ENCODE assay signal across 28 cellular contexts in the genomic region with DNA sequence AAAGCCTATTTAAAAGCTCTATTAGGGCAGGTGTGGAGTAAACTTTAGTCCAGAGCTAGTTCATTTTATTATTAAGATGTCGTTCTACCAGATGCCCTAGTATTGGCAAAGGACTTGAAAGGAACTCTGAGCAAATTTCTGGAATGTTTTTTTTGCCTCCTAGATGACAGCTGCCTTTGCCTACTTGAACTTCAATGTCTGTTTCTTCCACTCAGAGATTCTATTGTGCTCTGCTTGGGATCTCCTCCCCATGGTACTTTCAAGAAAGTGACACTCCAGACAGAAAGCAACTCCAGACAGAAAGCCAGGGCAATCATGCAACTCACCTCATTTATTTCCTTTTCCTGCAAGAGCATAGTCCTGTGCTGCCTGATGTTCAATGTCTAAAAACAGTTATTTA. TPM values are rescaled to one million over a fixed set of nuclear protein-coding genes. Genes with fewer than 3 reads are reported as not detected.
DNase-seq lines count a peak whose midpoint lies in the region; ATAC-seq and TF ChIP-seq lines count a peak whose summit lies in the region.
"Had no signal": no experiment of that assay in that cellular context is flagged by ENCODE, and none has a peak within 500 bp of the region (broad histone marks: within the 10 kb centered on the region; RNA-seq: fewer than 3 reads in every experiment).

No MANE protein-coding gene starts in this region.

- intact Hi-C loops in mammary epithelial cell (cut with micrococcal nuclease) (no loop called here), MCF 10A (cut with micrococcal nuclease) (no loop called here)

- no peaks in the 10 kb centered on the region for H3K9me3 Mint-ChIP-seq in MCF 10A (ENCODE audit: unreplicated experiment)
- H3K9me3 Mint-ChIP-seq in glutamatergic neuron (ENCODE audit: unreplicated experiment), result no peaks in the 10 kb centered on the region
- no peaks in the 10 kb centered on the region for H3K9me3 Mint-ChIP-seq in activated CD8-positive, alpha-beta memory T cell treated with anti-CD3 and anti-CD28 coated beads, Interleukin-2, amount 10 ng/mL, durations not matched to agents 7 days and 5 days (ENCODE audit: low read depth)
- H3K9me3 Mint-ChIP-seq: activated CD4-positive, alpha-beta memory T cell treated with anti-CD3 and anti-CD28 coated beads, Interleukin-2, amount 10 ng/mL, durations not matched to agents 7 days and 5 days; naive B cell; stimulated activated effector memory CD8-positive, alpha-beta T cell treated with anti-CD3 and anti-CD28 coated beads, Interleukin-12 subunit alpha, Interleukin-12 subunit beta, amount 100 ng/mL, for 72 hours had no signal

- no peak overlapping the region for H3K4me3 ChIP-seq in mammary epithelial cell (replicated peaks in 1 of 3; ENCODE audit: insufficient read depth in 1 of 3, low read depth in 2 of 3, low read length in 3 of 3)
- H3K4me3 ChIP-seq in cardiac fibroblast (replicated peaks in 1 of 2; ENCODE audit: low read depth in 2 of 2, low read length in 2 of 2), result no peak overlapping the region
- H3K4me3 ChIP-seq: heart right ventricle, ovary, right lobe of liver, suprapubic skin had no signal

- H3K36me3 Mint-ChIP-seq in MCF 10A (ENCODE audit: insufficient read depth, unreplicated experiment), result no peaks in the 10 kb centered on the region
- peaks cover 5% of the 10 kb centered on the region for H3K36me3 Mint-ChIP-seq in glutamatergic neuron (ENCODE audit: unreplicated experiment)
- H3K36me3 Mint-ChIP-seq in activated CD8-positive, alpha-beta memory T cell treated with anti-CD3 and anti-CD28 coated beads, Interleukin-2, amount 10 ng/mL, durations not matched to agents 7 days and 5 days, result no peaks in the 10 kb centered on the region
- H3K36me3 Mint-ChIP-seq: naive B cell; stimulated activated effector memory CD8-positive, alpha-beta T cell treated with anti-CD3 and anti-CD28 coated beads, Interleukin-12 subunit alpha, Interleukin-12 subunit beta, amount 100 ng/mL, for 72 hours had no signal

- no peaks in the 10 kb centered on the region for H4K20me1 ChIP-seq in mammary epithelial cell (ENCODE audit: insufficient read depth, low read length)

- ATAC-seq in HG03432 (IDR thresholded peaks at IDR 0.05; ENCODE audit: unreplicated experiment), result no peak
- ATAC-seq in GM18907 (IDR thresholded peaks at IDR 0.05; ENCODE audit: unreplicated experiment), result no peak
- ATAC-seq in activated CD8-positive, alpha-beta memory T cell treated with anti-CD3 and anti-CD28 coated beads, Interleukin-2, amount 10 ng/mL, durations not matched to agents 7 days and 5 days, result no peak
- ATAC-seq: HCT116; heart right ventricle; right lobe of liver; stimulated activated effector memory CD8-positive, alpha-beta T cell treated with anti-CD3 and anti-CD28 coated beads, Interleukin-12 subunit alpha, Interleukin-12 subunit beta, amount 100 ng/mL, for 72 hours had no signal

- H3K79me2 ChIP-seq in mammary epithelial cell (ENCODE audit: insufficient read depth, low read length), result no peaks in the 10 kb centered on the region

- no peaks in the 10 kb centered on the region for H3K36me3 ChIP-seq in mammary epithelial cell (ENCODE audit: insufficient read depth, low read length)
- H3K36me3 ChIP-seq: heart right ventricle, ovary, right lobe of liver, suprapubic skin had no signal

- peaks cover 5% of the 10 kb centered on the region for H3K4me1 ChIP-seq in mammary epithelial cell (ENCODE audit: insufficient read depth, low read length)
- H3K4me1 ChIP-seq: heart right ventricle, right lobe of liver had no signal

- H2AFZ ChIP-seq in mammary epithelial cell (ENCODE audit: low read depth, low read length), result no peak overlapping the region

- no TSS peak for BruUV-seq in mammary epithelial cell (replicated peaks; lab: Mats Ljungman, UMichigan)
- BruUV-seq in MCF 10A (replicated peaks; lab: Mats Ljungman, UMichigan), result no TSS peak

- H3K27me3 ChIP-seq in mammary epithelial cell (ENCODE audit: insufficient read depth, low read length), result no peaks in the 10 kb centered on the region
- H3K27me3 ChIP-seq: heart right ventricle, ovary, right lobe of liver, suprapubic skin had no signal

- H3K9me3 ChIP-seq in mammary epithelial cell (replicated peaks; ENCODE audit: insufficient read depth, low read length), result no peaks in the 10 kb centered on the region
- H3K9me3 ChIP-seq: heart right ventricle, ovary, right lobe of liver, suprapubic skin had no signal

- CTCF ChIA-PET in mammary epithelial cell (lab: Charles Lee; ENCODE audit: low non-redundant PET) (no interaction called here), MCF 10A (lab: Yijun Ruan, JAX) (interaction anchor here (0.6 kb wide), 3 partner anchors 9 to 619 kb away, joined by 3 read pairs; no protein-coding TSS in a partner anchor)
- CTCF ChIA-PET in activated CD8-positive, alpha-beta memory T cell treated with anti-CD3 and anti-CD28 coated beads, Interleukin-2, amount 10 ng/mL, durations not matched to agents 7 days and 5 days (lab: Charles Lee), result no interaction called here

- dilution Hi-C loops in mammary epithelial cell (cut with HindIII; ENCODE audit: low sequenced_read_pairs), result no loop called here

- no peak overlapping the region for H3K27ac ChIP-seq in mammary epithelial cell (ENCODE audit: insufficient read depth, low read depth, low read length)
- H3K27ac ChIP-seq: heart right ventricle, ovary, right lobe of liver, suprapubic skin had no signal

- H3K4me2 ChIP-seq in mammary epithelial cell (ENCODE audit: insufficient read depth, low read depth, low read length), result no peak overlapping the region

- POLR2A ChIA-PET in MCF 10A (lab: Yijun Ruan, JAX), result interaction anchor here (0.6 to 2.3 kb wide), 2 partner anchors 10 to 126 kb away, joined by 3 to 5 read pairs; no protein-coding TSS in a partner anchor

- H3K9ac ChIP-seq in mammary epithelial cell (ENCODE audit: insufficient read depth, low read length), result no peak overlapping the region

- 0% methylated on average over 1 of the region's 1 CpG for WGBS in mammary epithelial cell (ENCODE audit: low coverage, missing lambda C conversion rate)

- no peaks in the 10 kb centered on the region for H3K27me3 Mint-ChIP-seq in MCF 10A (ENCODE audit: insufficient read depth, unreplicated experiment)
- H3K27me3 Mint-ChIP-seq in glutamatergic neuron (ENCODE audit: unreplicated experiment), result no peaks in the 10 kb centered on the region
- peaks cover 5% of the 10 kb centered on the region for H3K27me3 Mint-ChIP-seq in activated CD8-positive, alpha-beta memory T cell treated with anti-CD3 and anti-CD28 coated beads, Interleukin-2, amount 10 ng/mL, durations not matched to agents 7 days and 5 days

- H3K27ac Mint-ChIP-seq in MCF 10A (ENCODE audit: low read depth, unreplicated experiment) (no peak overlapping the region), glutamatergic neuron (ENCODE audit: unreplicated experiment) (no peak overlapping the region)
- no peak overlapping the region for H3K27ac Mint-ChIP-seq in activated CD8-positive, alpha-beta memory T cell treated with anti-CD3 and anti-CD28 coated beads, Interleukin-2, amount 10 ng/mL, durations not matched to agents 7 days and 5 days
- H3K27ac Mint-ChIP-seq: activated CD4-positive, alpha-beta memory T cell treated with anti-CD3 and anti-CD28 coated beads, Interleukin-2, amount 10 ng/mL, durations not matched to agents 7 days and 5 days; stimulated activated effector memory CD8-positive, alpha-beta T cell treated with anti-CD3 and anti-CD28 coated beads, Interleukin-12 subunit alpha, Interleukin-12 subunit beta, amount 100 ng/mL, for 72 hours had no signal

- DNase-seq in mammary epithelial cell (peak; percentile 39), MCF 10A (ENCODE audit: unreplicated experiment) (no peak), cardiac fibroblast (ENCODE audit: low read depth in 2 of 2) (peak; percentile 14 to 85), kidney glomerular epithelial cell (lab: John Stamatoyannopoulos, UW) (peak; percentile 23), glutamatergic neuron (no peak)
- DNase-seq in activated CD8-positive, alpha-beta memory T cell treated with anti-CD3 and anti-CD28 coated beads, Interleukin-2, amount 10 ng/mL, durations not matched to agents 7 days and 5 days, result no peak
- DNase-seq: ACHN; activated CD4-positive, alpha-beta memory T cell treated with anti-CD3 and anti-CD28 coated beads, Interleukin-2, amount 10 ng/mL, durations not matched to agents 7 days and 5 days; activated naive CD4-positive, alpha-beta T cell; activated T-cell treated with anti-CD3 and anti-CD28 coated beads, Interleukin-2, amount 50 U/mL, for 1 hour; amniotic stem cell; caudate nucleus; DMS153; erythroblast; heart right ventricle; Karpas-422; naive B cell; NCI-H1105; NCI-H2081 treated with DMSO at 0.1 percent for 48 hours; NCI-H526; ovary; right lobe of liver; T-helper 9 cell had no signal

- H3K4me1 Mint-ChIP-seq in MCF 10A (ENCODE audit: insufficient read depth, unreplicated experiment) (peaks cover 38% of the 10 kb centered on the region), glutamatergic neuron (ENCODE audit: low read depth, unreplicated experiment) (peaks cover 2% of the 10 kb centered on the region)
- no peaks in the 10 kb centered on the region for H3K4me1 Mint-ChIP-seq in activated CD8-positive, alpha-beta memory T cell treated with anti-CD3 and anti-CD28 coated beads, Interleukin-2, amount 10 ng/mL, durations not matched to agents 7 days and 5 days
- H3K4me1 Mint-ChIP-seq: activated CD4-positive, alpha-beta memory T cell treated with anti-CD3 and anti-CD28 coated beads, Interleukin-2, amount 10 ng/mL, durations not matched to agents 7 days and 5 days; naive B cell; stimulated activated effector memory CD8-positive, alpha-beta T cell treated with anti-CD3 and anti-CD28 coated beads, Interleukin-12 subunit alpha, Interleukin-12 subunit beta, amount 100 ng/mL, for 72 hours had no signal

- in situ Hi-C loops in mammary epithelial cell (cut with MboI; ENCODE audit: low sequenced_read_pairs in 2 of 2), result no loop called here

- TF ChIP-seq CTCF in mammary epithelial cell (conservative IDR thresholded peaks at IDR 0.05 in 1 of 2, IDR thresholded peaks at IDR 0.05 in 1 of 2; ENCODE audit: extremely low read depth in 1 of 2, insufficient read depth in 1 of 2, low read depth in 1 of 2, low read length in 2 of 2), result no peak
- TF ChIP-seq CTCF in MCF 10A (IDR thresholded peaks at IDR 0.05; ENCODE audit: unreplicated experiment), result no peak
- no peak for TF ChIP-seq CTCF in cardiac fibroblast (IDR thresholded peaks at IDR 0.05; ENCODE audit: low read depth, low read length)
- TF ChIP-seq CTCF in glutamatergic neuron (IDR thresholded peaks at IDR 0.05; ENCODE audit: partially characterized antibody, unreplicated experiment), result no peak

- H3K4me3 Mint-ChIP-seq in MCF 10A (ENCODE audit: unreplicated experiment) (no peak overlapping the region), glutamatergic neuron (ENCODE audit: unreplicated experiment) (no peak overlapping the region)
- H3K4me3 Mint-ChIP-seq in activated CD8-positive, alpha-beta memory T cell treated with anti-CD3 and anti-CD28 coated beads, Interleukin-2, amount 10 ng/mL, durations not matched to agents 7 days and 5 days, result no peak overlapping the region
- H3K4me3 Mint-ChIP-seq: activated CD4-positive, alpha-beta memory T cell treated with anti-CD3 and anti-CD28 coated beads, Interleukin-2, amount 10 ng/mL, durations not matched to agents 7 days and 5 days; naive B cell; stimulated activated effector memory CD8-positive, alpha-beta T cell treated with anti-CD3 and anti-CD28 coated beads, Interleukin-12 subunit alpha, Interleukin-12 subunit beta, amount 100 ng/mL, for 72 hours had no signal

RNA-seq across cellular contexts. Expression of a gene that starts 39.9 kb away (rescaled TPM):
- total RNA-seq in mammary epithelial cell (10 to 100 TPM in 1 of 2 donors, 1 to 10 TPM in 1; 8.3 to 33.5 TPM), MCF 10A (2022) (not detected in 2 replicates), glutamatergic neuron (ENCODE audit: unreplicated experiment) (0.22 TPM)
- 10.9 TPM for polyA plus RNA-seq in mammary epithelial cell
- 13.5 TPM for polyA minus RNA-seq in mammary epithelial cell
- under 1 TPM in 1 of 2 experiments, not detected in 1; 0.12 TPM for total RNA-seq in activated CD8-positive, alpha-beta memory T cell treated with anti-CD3 and anti-CD28 coated beads, Interleukin-2, amount 10 ng/mL, durations not matched to agents 7 days and 5 days

Comparison
In these comparisons a context has a peak if more than half of its experiments do, and no peak if none do; other contexts are left out.
1. DNase-seq: peak in mammary epithelial cell (single experiment), cardiac fibroblast (2 of 2) and kidney glomerular epithelial cell (single experiment); none in MCF 10A (single experiment), glutamatergic neuron (single experiment) and activated CD8-positive, alpha-beta memory T cell treated with anti-CD3 and anti-CD28 coated beads, Interleukin-2, amount 10 ng/mL, durations not matched to agents 7 days and 5 days (single experiment).